14 cellular contexts compared by ENCODE assay signal in genomic region chr11:110087820-110088534, GRCh38.
DNase-seq lines count a peak whose midpoint lies in the region; ATAC-seq and FAIRE-seq lines count a peak whose summit lies in the region.
"Had no signal": no experiment of that assay in that cellular context is flagged by ENCODE, and none has a peak within 500 bp of the region (broad histone marks: within the 10 kb centered on the region; RNA-seq: fewer than 3 reads in every experiment).

No MANE protein-coding gene starts in this region.

- no peak overlapping the region for H3K4me3 Mint-ChIP-seq in stimulated activated memory B cell treated with anti-CD40 and anti-IgM and Interleukin-4, amounts not matched to agents 10 μg/mL and 1 μg/mL and 100 μg/mL, for 72 hours

- H3K4me1 Mint-ChIP-seq in stimulated activated memory B cell treated with anti-CD40 and anti-IgM and Interleukin-4, amounts not matched to agents 10 μg/mL and 1 μg/mL and 100 μg/mL, for 72 hours, result no peaks in the 10 kb centered on the region

- H3K36me3 Mint-ChIP-seq in stimulated activated memory B cell treated with anti-CD40 and anti-IgM and Interleukin-4, amounts not matched to agents 10 μg/mL and 1 μg/mL and 100 μg/mL, for 72 hours, result no peaks in the 10 kb centered on the region
- H3K36me3 Mint-ChIP-seq: brain had no signal

- H3K9me3 Mint-ChIP-seq in stimulated activated memory B cell treated with anti-CD40 and anti-IgM and Interleukin-4, amounts not matched to agents 10 μg/mL and 1 μg/mL and 100 μg/mL, for 72 hours, result no peaks in the 10 kb centered on the region
- H3K9me3 Mint-ChIP-seq: brain had no signal

- FAIRE-seq in HTR-8/SVneo (lab: Jason Lieb, UNC), result no peak

- peak; percentile 65 for DNase-seq in AG08396 (ENCODE audit: low spot score)
- DNase-seq in HTR-8/SVneo (ENCODE audit: insufficient read length, low spot score), result peak; percentile 35
- peak; percentile 85 for DNase-seq in astrocyte of the hippocampus (ENCODE audit: low read depth, low spot score)
- peak; percentile 68 for DNase-seq in kidney glomerular epithelial cell (lab: John Stamatoyannopoulos, UW)
- no peak for DNase-seq in SKM-1 (lab: John Stamatoyannopoulos, UW; ENCODE audit: unreplicated experiment)
- DNase-seq in NCI-H128 (lab: John Stamatoyannopoulos, UW; ENCODE audit: unreplicated experiment), result no peak
- no peak for DNase-seq in activated CD4-positive, alpha-beta T cell treated with anti-CD3 and anti-CD28 coated beads, Interleukin-2, amount 50 U/mL, for 1 hour
- DNase-seq: activated CD4-positive, alpha-beta T cell treated with anti-CD3 and anti-CD28 coated beads for 48 hours; DND-41; Karpas-422; mucosa of descending colon; NCI-H2171 treated with DMSO at 0.1 percent for 48 hours had no signal

- H3K27ac Mint-ChIP-seq in stimulated activated memory B cell treated with anti-CD40 and anti-IgM and Interleukin-4, amounts not matched to agents 10 μg/mL and 1 μg/mL and 100 μg/mL, for 72 hours, result no peak overlapping the region
- H3K27ac Mint-ChIP-seq: brain had no signal

- no peaks in the 10 kb centered on the region for H3K27me3 Mint-ChIP-seq in stimulated activated memory B cell treated with anti-CD40 and anti-IgM and Interleukin-4, amounts not matched to agents 10 μg/mL and 1 μg/mL and 100 μg/mL, for 72 hours

- no peak for ATAC-seq in stimulated activated memory B cell treated with anti-CD40 and anti-IgM and Interleukin-4, amounts not matched to agents 10 μg/mL and 1 μg/mL and 100 μg/mL, for 72 hours

Comparison
In these comparisons a context has a peak if more than half of its experiments do, and no peak if none do; other contexts are left out.
1. DNase-seq: peak in AG08396 (single experiment), HTR-8/SVneo (single experiment), astrocyte of the hippocampus (single experiment) and kidney glomerular epithelial cell (single experiment); none in SKM-1 (single experiment), NCI-H128 (single experiment) and activated CD4-positive, alpha-beta T cell treated with anti-CD3 and anti-CD28 coated beads, Interleukin-2, amount 50 U/mL, for 1 hour (single experiment).